ENCODE assay signal across 1 cellular context in the genomic region with DNA sequence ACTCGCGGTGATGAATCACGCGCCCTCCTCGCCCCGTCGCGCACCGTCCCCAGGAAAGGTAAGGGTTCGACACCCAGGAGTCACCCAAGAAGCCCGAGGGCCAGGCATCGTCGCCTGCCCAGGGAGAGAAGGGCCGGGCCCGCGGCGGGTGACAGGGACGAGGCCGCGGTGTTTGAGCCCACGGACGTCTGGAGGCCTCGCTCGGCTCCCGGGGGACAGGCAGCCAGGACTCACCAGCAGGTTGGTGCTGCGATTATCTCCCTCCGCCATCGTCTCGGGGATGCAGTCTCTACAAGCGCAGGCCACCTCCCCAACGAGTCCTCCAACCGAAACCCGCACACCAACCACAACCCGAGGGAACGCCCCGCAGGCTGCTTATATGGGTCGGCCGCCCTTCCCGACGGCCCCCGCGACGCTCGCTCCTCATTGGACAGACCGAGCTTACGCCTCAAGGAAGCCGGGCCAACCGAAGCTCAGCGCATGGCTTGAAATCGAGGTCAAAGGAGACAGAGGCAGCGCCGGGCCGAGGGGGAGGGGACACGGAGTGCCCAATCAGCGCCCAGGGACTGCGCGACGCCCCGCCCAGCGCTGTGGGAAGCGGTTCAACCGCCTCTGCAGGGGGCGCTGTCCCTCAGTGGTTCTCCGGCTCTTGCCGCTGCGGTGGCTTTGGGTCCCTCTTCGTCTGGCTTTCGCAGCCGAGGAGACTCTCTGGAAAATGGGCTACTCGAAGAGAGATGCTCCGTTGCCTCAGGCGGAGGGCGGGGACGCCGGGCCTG.
TF ChIP-seq lines count a peak whose summit lies in the region.

A gene (minus strand): TSS at position 353 of the 776 bp plus-strand sequence. CDS start 83 bp downstream, at position 270.

TF ChIP-seq in SK-N-SH, 30 proteins besides CTCF, POLR2A, EP300 and RAD21 (continued from another document):
- TF ChIP-seq, protein P1, sequence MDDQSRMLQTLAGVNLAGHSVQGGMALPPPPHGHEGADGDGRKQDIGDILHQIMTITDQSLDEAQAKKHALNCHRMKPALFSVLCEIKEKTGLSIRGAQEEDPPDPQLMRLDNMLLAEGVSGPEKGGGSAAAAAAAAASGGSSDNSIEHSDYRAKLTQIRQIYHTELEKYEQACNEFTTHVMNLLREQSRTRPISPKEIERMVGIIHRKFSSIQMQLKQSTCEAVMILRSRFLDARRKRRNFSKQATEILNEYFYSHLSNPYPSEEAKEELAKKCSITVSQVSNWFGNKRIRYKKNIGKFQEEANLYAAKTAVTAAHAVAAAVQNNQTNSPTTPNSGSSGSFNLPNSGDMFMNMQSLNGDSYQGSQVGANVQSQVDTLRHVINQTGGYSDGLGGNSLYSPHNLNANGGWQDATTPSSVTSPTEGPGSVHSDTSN (IDR thresholded peaks at IDR 0.05), result no peak
- TF ChIP-seq NRF1 (IDR thresholded peaks at IDR 0.05; ENCODE audit: low read depth, low read length) (peak; percentile 44; the same call in 1 of the 2 replicates), JUND (IDR thresholded peaks at IDR 0.05) (no peak), RCOR1 (IDR thresholded peaks at IDR 0.05; ENCODE audit: low read length) (no peak), TCF12 (IDR thresholded peaks at IDR 0.05) (no peak), POLR2AphosphoS5 (IDR thresholded peaks at IDR 0.05; ENCODE audit: low read depth, low read length) (peak; percentile 99), GABPA (IDR thresholded peaks at IDR 0.05; ENCODE audit: low read depth) (no peak), SIN3A (IDR thresholded peaks at IDR 0.05; ENCODE audit: borderline replicate concordance, low read depth, low read length) (peak; percentile 97), MXI1 (IDR thresholded peaks at IDR 0.05; ENCODE audit: low read depth, low read length) (peak; percentile 62; the same call in 1 of the 2 replicates), FOXM1 (IDR thresholded peaks at IDR 0.05; ENCODE audit: low read depth) (peak; percentile 100), YY1 (IDR thresholded peaks at IDR 0.05; ENCODE audit: low read depth) (no peak), RFX5 (IDR thresholded peaks at IDR 0.05; ENCODE audit: low read length) (no peak), FOSL2 (IDR thresholded peaks at IDR 0.05; ENCODE audit: borderline replicate concordance, low read depth) (0 out of 2 replicates have a peak, but pooled peaks have one; percentile 2), RXRA (IDR thresholded peaks at IDR 0.05; ENCODE audit: borderline replicate concordance, low read depth) (no peak), EZH2phosphoT487 (IDR thresholded peaks at IDR 0.05; ENCODE audit: borderline replicate concordance, low read depth) (no peak), MEF2A (IDR thresholded peaks at IDR 0.05; ENCODE audit: borderline replicate concordance, low read depth) (no peak), CHD2 (IDR thresholded peaks at IDR 0.05; ENCODE audit: low read length, partially characterized antibody) (peak; percentile 82), ELF1 (IDR thresholded peaks at IDR 0.05) (no peak; the same call in 1 of the 2 replicates)
- TF ChIP-seq, protein P2, sequence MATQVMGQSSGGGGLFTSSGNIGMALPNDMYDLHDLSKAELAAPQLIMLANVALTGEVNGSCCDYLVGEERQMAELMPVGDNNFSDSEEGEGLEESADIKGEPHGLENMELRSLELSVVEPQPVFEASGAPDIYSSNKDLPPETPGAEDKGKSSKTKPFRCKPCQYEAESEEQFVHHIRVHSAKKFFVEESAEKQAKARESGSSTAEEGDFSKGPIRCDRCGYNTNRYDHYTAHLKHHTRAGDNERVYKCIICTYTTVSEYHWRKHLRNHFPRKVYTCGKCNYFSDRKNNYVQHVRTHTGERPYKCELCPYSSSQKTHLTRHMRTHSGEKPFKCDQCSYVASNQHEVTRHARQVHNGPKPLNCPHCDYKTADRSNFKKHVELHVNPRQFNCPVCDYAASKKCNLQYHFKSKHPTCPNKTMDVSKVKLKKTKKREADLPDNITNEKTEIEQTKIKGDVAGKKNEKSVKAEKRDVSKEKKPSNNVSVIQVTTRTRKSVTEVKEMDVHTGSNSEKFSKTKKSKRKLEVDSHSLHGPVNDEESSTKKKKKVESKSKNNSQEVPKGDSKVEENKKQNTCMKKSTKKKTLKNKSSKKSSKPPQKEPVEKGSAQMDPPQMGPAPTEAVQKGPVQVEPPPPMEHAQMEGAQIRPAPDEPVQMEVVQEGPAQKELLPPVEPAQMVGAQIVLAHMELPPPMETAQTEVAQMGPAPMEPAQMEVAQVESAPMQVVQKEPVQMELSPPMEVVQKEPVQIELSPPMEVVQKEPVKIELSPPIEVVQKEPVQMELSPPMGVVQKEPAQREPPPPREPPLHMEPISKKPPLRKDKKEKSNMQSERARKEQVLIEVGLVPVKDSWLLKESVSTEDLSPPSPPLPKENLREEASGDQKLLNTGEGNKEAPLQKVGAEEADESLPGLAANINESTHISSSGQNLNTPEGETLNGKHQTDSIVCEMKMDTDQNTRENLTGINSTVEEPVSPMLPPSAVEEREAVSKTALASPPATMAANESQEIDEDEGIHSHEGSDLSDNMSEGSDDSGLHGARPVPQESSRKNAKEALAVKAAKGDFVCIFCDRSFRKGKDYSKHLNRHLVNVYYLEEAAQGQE (IDR thresholded peaks at IDR 0.05; ENCODE audit: low read depth, low read length), result peak; percentile 68; the same call in 1 of the 2 replicates
- TF ChIP-seq, protein P3, sequence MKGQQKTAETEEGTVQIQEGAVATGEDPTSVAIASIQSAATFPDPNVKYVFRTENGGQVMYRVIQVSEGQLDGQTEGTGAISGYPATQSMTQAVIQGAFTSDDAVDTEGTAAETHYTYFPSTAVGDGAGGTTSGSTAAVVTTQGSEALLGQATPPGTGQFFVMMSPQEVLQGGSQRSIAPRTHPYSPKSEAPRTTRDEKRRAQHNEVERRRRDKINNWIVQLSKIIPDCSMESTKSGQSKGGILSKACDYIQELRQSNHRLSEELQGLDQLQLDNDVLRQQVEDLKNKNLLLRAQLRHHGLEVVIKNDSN (IDR thresholded peaks at IDR 0.05; ENCODE audit: borderline replicate concordance, low read depth), result no peak
- TF ChIP-seq, protein P4, sequence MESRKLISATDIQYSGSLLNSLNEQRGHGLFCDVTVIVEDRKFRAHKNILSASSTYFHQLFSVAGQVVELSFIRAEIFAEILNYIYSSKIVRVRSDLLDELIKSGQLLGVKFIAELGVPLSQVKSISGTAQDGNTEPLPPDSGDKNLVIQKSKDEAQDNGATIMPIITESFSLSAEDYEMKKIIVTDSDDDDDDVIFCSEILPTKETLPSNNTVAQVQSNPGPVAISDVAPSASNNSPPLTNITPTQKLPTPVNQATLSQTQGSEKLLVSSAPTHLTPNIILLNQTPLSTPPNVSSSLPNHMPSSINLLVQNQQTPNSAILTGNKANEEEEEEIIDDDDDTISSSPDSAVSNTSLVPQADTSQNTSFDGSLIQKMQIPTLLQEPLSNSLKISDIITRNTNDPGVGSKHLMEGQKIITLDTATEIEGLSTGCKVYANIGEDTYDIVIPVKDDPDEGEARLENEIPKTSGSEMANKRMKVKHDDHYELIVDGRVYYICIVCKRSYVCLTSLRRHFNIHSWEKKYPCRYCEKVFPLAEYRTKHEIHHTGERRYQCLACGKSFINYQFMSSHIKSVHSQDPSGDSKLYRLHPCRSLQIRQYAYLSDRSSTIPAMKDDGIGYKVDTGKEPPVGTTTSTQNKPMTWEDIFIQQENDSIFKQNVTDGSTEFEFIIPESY (IDR thresholded peaks at IDR 0.05; ENCODE audit: borderline replicate concordance, low read depth), result no peak
- TF ChIP-seq, protein P5, sequence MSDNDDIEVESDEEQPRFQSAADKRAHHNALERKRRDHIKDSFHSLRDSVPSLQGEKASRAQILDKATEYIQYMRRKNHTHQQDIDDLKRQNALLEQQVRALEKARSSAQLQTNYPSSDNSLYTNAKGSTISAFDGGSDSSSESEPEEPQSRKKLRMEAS (IDR thresholded peaks at IDR 0.05; ENCODE audit: low read depth), result no peak; the same call in 1 of the 2 replicates
TF ChIP-seq in SK-N-SH: peak in this region for 12.
